8 cellular contexts compared by ENCODE assay signal in genomic region chr2:26035110-26035728, GRCh38. TPM values are rescaled to one million over a fixed set of nuclear protein-coding genes. Genes with fewer than 3 reads are reported as not detected.
DNase-seq lines count a peak whose midpoint lies in the region; ATAC-seq and TF ChIP-seq lines count a peak whose summit lies in the region.

No MANE protein-coding gene starts in this region.

- H3K36me3 ChIP-seq in A673 (ENCODE audit: insufficient read depth, low read length, poor library complexity, severe bottlenecking) (no peaks in the 10 kb centered on the region), tibial artery (peaks cover 0 to 17% (median 0%) of the 10 kb centered on the region in 3 donors)

- peak; percentile 27 for DNase-seq in A673 (ENCODE audit: low spot score)
- DNase-seq in HFF-Myc (ENCODE audit: extremely low read depth, low read depth) = no peak
- no peak for DNase-seq in astrocyte of the cerebellum (ENCODE audit: low read depth)
- DNase-seq in lower leg skin (ENCODE audit: low spot score in 2 of 2) = peak in 1 of 2 donors; percentile 59
- no peak for DNase-seq in tibial artery
- no peak for DNase-seq in NCI-H510A (lab: John Stamatoyannopoulos, UW)
- no peak for DNase-seq in NCI-H510A treated with DMSO at 0.1 percent for 48 hours (lab: John Stamatoyannopoulos, UW)

- H3K27me3 ChIP-seq in A673 (replicated peaks; ENCODE audit: insufficient read depth, low read depth, low read length, poor library complexity) (no peaks in the 10 kb centered on the region), tibial artery (no peaks in the 10 kb centered on the region)

- H3K9me3 ChIP-seq in A673 (ENCODE audit: low read depth, low read length, poor library complexity, severe bottlenecking) = no peaks in the 10 kb centered on the region
- no peaks in the 10 kb centered on the region for H3K9me3 ChIP-seq in tibial artery

- intact Hi-C loops in A673 (cut with micrococcal nuclease; ENCODE audit: unreplicated experiment) = no loop called here
- intact Hi-C loops in lower leg skin (cut with DNase I; ENCODE audit: low total_unique reads) = no loop called here
- intact Hi-C loops in tibial artery (cut with DNase I; ENCODE audit: low total_unique reads) = no loop called here

- H3K4me3 ChIP-seq in A673 (ENCODE audit: low read depth, low read length, poor library complexity, severe bottlenecking) (peak overlapping the region; percentile 69), HFF-Myc (replicated peaks; ENCODE audit: low read depth, low read length) (peak overlapping the region; percentile 96), astrocyte of the cerebellum (ENCODE audit: low read depth, low read length) (peak overlapping the region; percentile 89), lower leg skin (ENCODE audit: low read depth, poor library complexity, severe bottlenecking) (peak overlapping the region; percentile 65), tibial artery (peak overlapping the region; percentile 93 to 94)

- no peak for TF ChIP-seq CTCF in A673 (conservative IDR thresholded peaks at IDR 0.05; ENCODE audit: low read depth, low read length)
- TF ChIP-seq CTCF in HFF-Myc (IDR thresholded peaks at IDR 0.05; ENCODE audit: low read depth, low read length, missing control alignments) = no peak
- TF ChIP-seq CTCF in astrocyte of the cerebellum (IDR thresholded peaks at IDR 0.05; ENCODE audit: low read depth, low read length, missing control alignments) = no peak
- no peak for TF ChIP-seq CTCF in lower leg skin (IDR thresholded peaks at IDR 0.05)
- no peak for TF ChIP-seq CTCF in tibial artery (IDR thresholded peaks at IDR 0.05)

- no peak for ATAC-seq in esophagus mucosa

- TSS peak; percentile 61 for BruUV-seq in A673 (replicated peaks; lab: Mats Ljungman, UMichigan)

- H3K4me1 ChIP-seq in A673 (ENCODE audit: insufficient read depth, low read length, poor library complexity, severe bottlenecking) = peaks cover 9% of the 10 kb centered on the region
- H3K4me1 ChIP-seq in tibial artery = peaks cover 0 to 51% (median 31%) of the 10 kb centered on the region in 4 donors

- in situ Hi-C loops in astrocyte of the cerebellum (cut with HindIII; ENCODE audit: low sequenced_read_pairs) = no loop called here

- POLR2A ChIA-PET in A673 (lab: Charles Lee; ENCODE audit: low non-redundant PET) = no interaction called here

- CTCF ChIA-PET in A673 (lab: Charles Lee) = no interaction called here

- no peak for TF ChIP-seq POLR2A in lower leg skin (IDR thresholded peaks at IDR 0.05)

- H3K27ac ChIP-seq in A673 (ENCODE audit: low read depth, low read length, poor library complexity, severe bottlenecking) (peak overlapping the region; percentile 93), tibial artery (peak overlapping the region; percentile 93 to 97)

- WGBS in lower leg skin, 2 donors = 1% methylated on average over 11 of the region's 11 CpGs

RNA-seq across cellular contexts. Expression of gene RAB10, which starts 1.3 kb away (rescaled TPM):
- 135 and 140 TPM in 2 replicates for total RNA-seq in A673 (2021)
- 100 to 1,000 TPM; 125 to 228 (median 184) TPM for total RNA-seq in lower leg skin
- 455 TPM for total RNA-seq in esophagus mucosa

RNA-seq across cellular contexts. Expression of gene KIF3C, which starts 52.9 kb away (rescaled TPM):
- total RNA-seq in A673 (2021) (39.5 and 46.2 TPM in 2 replicates), lower leg skin (1 to 10 TPM; 3.6 to 6.7 (median 4.2) TPM), esophagus mucosa (3.0 TPM)
